In genomic region chr2:120886534-120886961, GRCh38 we compare ENCODE assay signal across 30 cellular contexts.
DNase-seq lines count a peak whose midpoint lies in the region; ATAC-seq and TF ChIP-seq lines count a peak whose summit lies in the region.
"Had no signal": no experiment of that assay in that cellular context is flagged by ENCODE, and none has a peak within 500 bp of the region (broad histone marks: within the 10 kb centered on the region; RNA-seq: fewer than 3 reads in every experiment).

No MANE protein-coding gene starts in this region.

- H3K27me3 Mint-ChIP-seq in MCF 10A (ENCODE audit: insufficient read depth, unreplicated experiment): no peaks in the 10 kb centered on the region
- H3K27me3 Mint-ChIP-seq: B cell; natural killer cell treated with Interleukin-12 subunit alpha and Interleukin-12 subunit beta and Interleukin-15 and Interleukin-18, amount 100 ng/mL, for 72 hours had no signal

- H3K4me3 Mint-ChIP-seq in MCF 10A (ENCODE audit: unreplicated experiment): no peak overlapping the region
- H3K4me3 Mint-ChIP-seq: B cell; CD8-positive, alpha-beta memory T cell; natural killer cell treated with Interleukin-12 subunit alpha and Interleukin-12 subunit beta and Interleukin-15 and Interleukin-18, amount 100 ng/mL, for 72 hours; stimulated activated naive CD8-positive, alpha-beta T cell treated with anti-CD3 and anti-CD28 coated beads, Interleukin-15, amount 100 ng/mL, for 72 hours; T-cell had no signal

- H3K27ac ChIP-seq in BLaER1 treated with 17β-estradiol and CSF1 and Interleukin-3, amounts not matched to agents 10 nM and 100 nM: no peak overlapping the region
- H3K27ac ChIP-seq: coronary artery, KMS-11, parathyroid adenoma, SJCRH30, spleen, thoracic aorta, WERI-Rb-1 had no signal

- CTCF ChIA-PET in MCF 10A (lab: Yijun Ruan, JAX): interaction anchor here (0.6 kb wide), 1 partner anchor 179 kb away, joined by 3 read pairs; no protein-coding TSS in a partner anchor

- no peak overlapping the region for H3K9ac ChIP-seq in BLaER1 treated with 17β-estradiol and CSF1 and Interleukin-3, amounts not matched to agents 10 nM and 100 nM
- H3K9ac ChIP-seq in NT2/D1 (ENCODE audit: insufficient read length, low read depth): peak overlapping the region; percentile 11
- H3K9ac ChIP-seq: KMS-11, parathyroid adenoma had no signal

- H3K27me3 ChIP-seq in BLaER1 treated with 17β-estradiol and CSF1 and Interleukin-3, amounts not matched to agents 10 nM and 100 nM: no peaks in the 10 kb centered on the region
- H3K27me3 ChIP-seq in NT2/D1 (ENCODE audit: insufficient read depth, insufficient read length): no peaks in the 10 kb centered on the region
- H3K27me3 ChIP-seq: SJCRH30 had no signal

- POLR2A ChIA-PET in MCF 10A (lab: Yijun Ruan, JAX): interaction anchor here (0.5 to 1.1 kb wide), 2 partner anchors 18 to 125 kb away, joined by 3 read pairs; no protein-coding TSS in a partner anchor

- peak; percentile 42 for ATAC-seq in left colon
- no peak for ATAC-seq in GM18909 (IDR thresholded peaks at IDR 0.05; ENCODE audit: poor library complexity, unreplicated experiment)
- no peak for ATAC-seq in HG02588 (IDR thresholded peaks at IDR 0.05; ENCODE audit: unreplicated experiment)
- ATAC-seq: activated naive CD4-positive, alpha-beta T cell treated with anti-CD3 and anti-CD28 coated beads, Interleukin-2, amount 50 U/mL, for 72 hours; natural killer cell treated with Interleukin-12 subunit alpha and Interleukin-12 subunit beta and Interleukin-15 and Interleukin-18, amount 100 ng/mL, for 72 hours; right cardiac atrium; stimulated activated naive CD8-positive, alpha-beta T cell treated with anti-CD3 and anti-CD28 coated beads, Interleukin-15, amount 100 ng/mL, for 72 hours; T-cell had no signal

- H4K20me1 ChIP-seq in BLaER1 treated with 17β-estradiol and CSF1 and Interleukin-3, amounts not matched to agents 10 nM and 100 nM: no peaks in the 10 kb centered on the region

- peak overlapping the region in 9 of 11 experiments; percentile 33 to 82 (median 61); a peak in 16 of 22 replicates for H3K4me2 ChIP-seq in BLaER1 treated with 17β-estradiol and CSF1 and Interleukin-3, amounts not matched to agents 10 nM and 100 nM
- H3K4me2 ChIP-seq: KMS-11 had no signal

- no peaks in the 10 kb centered on the region for H3K36me3 Mint-ChIP-seq in MCF 10A (ENCODE audit: insufficient read depth, unreplicated experiment)
- H3K36me3 Mint-ChIP-seq: activated naive CD4-positive, alpha-beta T cell treated with anti-CD3 and anti-CD28 coated beads, Interleukin-2, amount 50 U/mL, for 72 hours; CD8-positive, alpha-beta memory T cell; natural killer cell treated with Interleukin-12 subunit alpha and Interleukin-12 subunit beta and Interleukin-15 and Interleukin-18, amount 100 ng/mL, for 72 hours; T-cell had no signal

- no peak overlapping the region for H3K27ac Mint-ChIP-seq in MCF 10A (ENCODE audit: low read depth, unreplicated experiment)
- H3K27ac Mint-ChIP-seq: activated naive CD4-positive, alpha-beta T cell treated with anti-CD3 and anti-CD28 coated beads, Interleukin-2, amount 50 U/mL, for 72 hours; activated T-helper 2 cell treated with anti-CD3 and anti-CD28 coated beads, Interferon-gamma antibody, Interleukin-2, Interleukin-4, amounts not matched to agents 10 μg/mL and 5 μg/mL and 100 μg/mL, durations not matched to agents 14 hours and 24 hours and 36 hours; B cell; CD8-positive, alpha-beta memory T cell; natural killer cell treated with Interleukin-12 subunit alpha and Interleukin-12 subunit beta and Interleukin-15 and Interleukin-18, amount 100 ng/mL, for 72 hours; T-cell had no signal

- no peak for TF ChIP-seq CTCF in MCF 10A (IDR thresholded peaks at IDR 0.05; ENCODE audit: unreplicated experiment)

- intact Hi-C loops in left colon (cut with DNase I, micrococcal nuclease) (no loop called here), posterior vena cava (cut with DNase I) (no loop called here), MCF 10A (cut with micrococcal nuclease) (no loop called here)

- no peaks in the 10 kb centered on the region for H3K9me3 ChIP-seq in BLaER1 treated with 17β-estradiol and CSF1 and Interleukin-3, amounts not matched to agents 10 nM and 100 nM (replicated peaks in 1 of 11)
- H3K9me3 ChIP-seq in NT2/D1 (ENCODE audit: insufficient read depth, low read length): no peaks in the 10 kb centered on the region
- H3K9me3 ChIP-seq: SJCRH30, spleen, thoracic aorta had no signal

- no peaks in the 10 kb centered on the region for H3K36me3 ChIP-seq in BLaER1 treated with 17β-estradiol and CSF1 and Interleukin-3, amounts not matched to agents 10 nM and 100 nM
- H3K36me3 ChIP-seq in NT2/D1 (ENCODE audit: insufficient read depth, insufficient read length, low read length): peaks cover 13% of the 10 kb centered on the region
- H3K36me3 ChIP-seq: spleen, thoracic aorta, WERI-Rb-1 had no signal

- no peaks in the 10 kb centered on the region for H3K9me3 Mint-ChIP-seq in MCF 10A (ENCODE audit: unreplicated experiment)
- H3K9me3 Mint-ChIP-seq: activated naive CD4-positive, alpha-beta T cell treated with anti-CD3 and anti-CD28 coated beads, Interleukin-2, amount 50 U/mL, for 72 hours; activated T-helper 2 cell treated with anti-CD3 and anti-CD28 coated beads, Interferon-gamma antibody, Interleukin-2, Interleukin-4, amounts not matched to agents 10 μg/mL and 5 μg/mL and 100 μg/mL, durations not matched to agents 14 hours and 24 hours and 36 hours; CD8-positive, alpha-beta memory T cell; natural killer cell treated with Interleukin-12 subunit alpha and Interleukin-12 subunit beta and Interleukin-15 and Interleukin-18, amount 100 ng/mL, for 72 hours; stimulated activated naive CD8-positive, alpha-beta T cell treated with anti-CD3 and anti-CD28 coated beads, Interleukin-15, amount 100 ng/mL, for 72 hours; T-cell had no signal

- H3K4me1 ChIP-seq in BLaER1 treated with 17β-estradiol and CSF1 and Interleukin-3, amounts not matched to agents 10 nM and 100 nM: peaks cover 6 to 46% (median 32%) of the 10 kb centered on the region in 10 experiments; a peak in 18 of 20 replicates
- H3K4me1 ChIP-seq in NT2/D1 (ENCODE audit: insufficient read depth, insufficient read length): peaks cover 16% of the 10 kb centered on the region
- H3K4me1 ChIP-seq: parathyroid adenoma, spleen had no signal

- DNase-seq in NT2/D1 (ENCODE audit: low read depth, low spot score) (no peak), left colon (no peak), posterior vena cava (ENCODE audit: low spot score) (peak; percentile 50), MCF 10A (ENCODE audit: unreplicated experiment) (no peak)
- DNase-seq: ACHN; activated CD4-positive, alpha-beta T cell treated with anti-CD3 and anti-CD28 coated beads for 48 hours; activated CD8-positive, alpha-beta memory T cell treated with anti-CD3 and anti-CD28 coated beads for 24 hours; activated T-cell treated with anti-CD3 and anti-CD28 coated beads for 4 hours; amygdala; effector memory CD4-positive, alpha-beta T cell; HCEC 1CT; right cardiac atrium; SJCRH30; spleen; stimulated activated CD8-positive, alpha-beta memory T cell treated with anti-CD3 and anti-CD28 coated beads, Interleukin-4, amount 100 ng/mL, for 48 hours; stimulated activated naive CD8-positive, alpha-beta T cell treated with anti-CD3 and anti-CD28 coated beads, Interleukin-15, amount 100 ng/mL, for 72 hours; T-cell; WERI-Rb-1 had no signal

- no TSS peak for BruUV-seq in MCF 10A (replicated peaks; lab: Mats Ljungman, UMichigan)

- no peaks in the 10 kb centered on the region for H3K4me1 Mint-ChIP-seq in MCF 10A (ENCODE audit: insufficient read depth, unreplicated experiment)
- H3K4me1 Mint-ChIP-seq: B cell; CD8-positive, alpha-beta memory T cell; stimulated activated naive CD8-positive, alpha-beta T cell treated with anti-CD3 and anti-CD28 coated beads, Interleukin-15, amount 100 ng/mL, for 72 hours; T-cell had no signal

- H3K4me3 ChIP-seq in BLaER1 treated with 17β-estradiol and CSF1 and Interleukin-3, amounts not matched to agents 10 nM and 100 nM: no peak overlapping the region
- H3K4me3 ChIP-seq in NT2/D1 (ENCODE audit: insufficient read length, low read depth): no peak overlapping the region
- H3K4me3 ChIP-seq: coronary artery, SJCRH30, spleen, thoracic aorta had no signal
